ENCODE assay signal across 14 cellular contexts in genomic region chr4:19806865-19807264, GRCh38.
"Had no signal": no experiment of that assay in that cellular context is flagged by ENCODE, and none has a peak within 500 bp of the region (broad histone marks: within the 10 kb centered on the region; RNA-seq: fewer than 3 reads in every experiment).

No MANE protein-coding gene starts in this region.

- H3K9me3 ChIP-seq: esophagus squamous epithelium, psoas muscle, suprapubic skin had no signal

- H3K27me3 ChIP-seq: cardiac muscle cell, esophagus squamous epithelium, suprapubic skin had no signal

- H3K4me3 ChIP-seq: cardiac muscle cell, esophagus squamous epithelium, psoas muscle, suprapubic skin had no signal

- DNase-seq: activated effector memory CD4-positive, alpha-beta T cell treated with anti-CD3 and anti-CD28 coated beads, Interleukin-2, amount 50 U/mL, for 16 hours; activated T-cell treated with anti-CD3 and anti-CD28 coated beads, Interleukin-2, amount 50 U/mL, for 24 hours; anterior cingulate cortex; esophagus squamous epithelium; midbrain; naive B cell; occipital lobe; psoas muscle; stimulated activated CD4-positive, alpha-beta T cell treated with anti-CD3 and anti-CD28 coated beads, Interleukin-2, amount 100 ng/mL, for 48 hours; stimulated activated naive CD8-positive, alpha-beta T cell treated with anti-CD3 and anti-CD28 coated beads, Interleukin-15, Interleukin-2, amounts not matched to agents 100 U/mL and 50 U/mL, for 24 hours had no signal

- H3K27ac Mint-ChIP-seq: activated naive CD4-positive, alpha-beta T cell treated with anti-CD3 and anti-CD28 coated beads, Interleukin-2, amount 50 U/mL, for 72 hours; activated T-cell treated with anti-CD3 and anti-CD28 coated beads, Interleukin-2, amount 50 U/mL, for 24 hours; naive B cell; type B pancreatic cell had no signal

- H3K36me3 Mint-ChIP-seq: naive B cell, type B pancreatic cell had no signal

- H3K4me1 ChIP-seq: esophagus squamous epithelium, psoas muscle, suprapubic skin had no signal

- ATAC-seq: activated naive CD4-positive, alpha-beta T cell treated with anti-CD3 and anti-CD28 coated beads, Interleukin-2, amount 50 U/mL, for 72 hours; psoas muscle; stimulated activated naive CD8-positive, alpha-beta T cell treated with anti-CD3 and anti-CD28 coated beads, Interleukin-15, Interleukin-2, amounts not matched to agents 100 U/mL and 50 U/mL, for 24 hours had no signal

- H3K36me3 ChIP-seq: cardiac muscle cell, esophagus squamous epithelium, suprapubic skin had no signal

- H3K4me3 Mint-ChIP-seq: activated T-cell treated with anti-CD3 and anti-CD28 coated beads, Interleukin-2, amount 50 U/mL, for 24 hours; naive B cell; type B pancreatic cell had no signal

- H3K27me3 Mint-ChIP-seq: activated T-cell treated with anti-CD3 and anti-CD28 coated beads, Interleukin-2, amount 50 U/mL, for 24 hours; naive B cell had no signal

- H3K4me1 Mint-ChIP-seq: naive B cell had no signal

- H3K27ac ChIP-seq: cardiac muscle cell, esophagus squamous epithelium, psoas muscle, suprapubic skin had no signal
